In genomic region chr16:67967183-67967955, GRCh38 we compare ENCODE assay signal across 1 cellular context.
TF ChIP-seq lines count a peak whose summit lies in the region.

No MANE protein-coding gene starts in this region.

TF ChIP-seq in HepG2, 621 proteins besides CTCF, POLR2A, EP300 and RAD21 (continued from another document and continues in another):
- TF ChIP-seq FOSL2 (CRISPR knock-in tag; IDR thresholded peaks at IDR 0.05) (no peak; the same call in 1 of the 2 replicates), ETV5 (CRISPR knock-in tag; IDR thresholded peaks at IDR 0.05; ENCODE audit: borderline replicate concordance) (no peak), CCAR2 (optimal IDR thresholded peaks at IDR 0.05; ENCODE audit: low read depth, low read length) (no peak), ZNF24 (IDR thresholded peaks at IDR 0.05) (no peak), E2F1 (CRISPR knock-in tag; IDR thresholded peaks at IDR 0.05) (no peak), ZNF430 (CRISPR knock-in tag; IDR thresholded peaks at IDR 0.05) (no peak), GZF1 (CRISPR knock-in tag; IDR thresholded peaks at IDR 0.05) (0 out of 2 replicates have a peak, but pooled peaks have one; percentile 26), ZNF614 (CRISPR knock-in tag; IDR thresholded peaks at IDR 0.05; ENCODE audit: borderline replicate concordance) (no peak), USF2 (IDR thresholded peaks at IDR 0.05; ENCODE audit: low read depth, low read length) (peak; percentile 30; the same call in 1 of the 2 replicates), USF2 (CRISPR knock-in tag; IDR thresholded peaks at IDR 0.05; ENCODE audit: borderline replicate concordance) (no peak), FOXK1 (CRISPR knock-in tag; IDR thresholded peaks at IDR 0.05; ENCODE audit: borderline replicate concordance, low read depth) (no peak), ZNF557 (CRISPR knock-in tag; IDR thresholded peaks at IDR 0.05) (no peak), LCORL (IDR thresholded peaks at IDR 0.05) (no peak), LCORL (CRISPR knock-in tag; IDR thresholded peaks at IDR 0.05) (no peak; the same call in 1 of the 2 replicates), SRF (IDR thresholded peaks at IDR 0.05; ENCODE audit: low read depth, low read length) (no peak), HCFC1 (IDR thresholded peaks at IDR 0.05; ENCODE audit: low read depth, low read length) (no peak), AHR (CRISPR knock-in tag; IDR thresholded peaks at IDR 0.05) (no peak), TERF1 (CRISPR knock-in tag; IDR thresholded peaks at IDR 0.05) (no peak), NFE2 (CRISPR knock-in tag; IDR thresholded peaks at IDR 0.05) (no peak), PAF1 (CRISPR knock-in tag; IDR thresholded peaks at IDR 0.05) (no peak), CENPBD1 (CRISPR knock-in tag; IDR thresholded peaks at IDR 0.05; ENCODE audit: borderline replicate concordance, low read depth) (no peak), KDM4B (CRISPR knock-in tag; IDR thresholded peaks at IDR 0.05) (no peak), MED13 (CRISPR knock-in tag; IDR thresholded peaks at IDR 0.05) (no peak), RELA (CRISPR knock-in tag; IDR thresholded peaks at IDR 0.05) (no peak), TFE3 (CRISPR knock-in tag; IDR thresholded peaks at IDR 0.05) (no peak), GMEB2 (CRISPR knock-in tag; IDR thresholded peaks at IDR 0.05; ENCODE audit: low read depth) (no peak), ZHX2 (IDR thresholded peaks at IDR 0.05; ENCODE audit: low read depth) (no peak), ZHX2 (CRISPR knock-in tag; IDR thresholded peaks at IDR 0.05; ENCODE audit: borderline replicate concordance) (no peak), MEF2D (CRISPR knock-in tag; IDR thresholded peaks at IDR 0.05) (no peak; the same call in 1 of the 2 replicates), CERS6 (CRISPR knock-in tag; IDR thresholded peaks at IDR 0.05) (no peak), EHMT2 (IDR thresholded peaks at IDR 0.05; ENCODE audit: borderline replicate concordance, low read depth, low read length) (no peak), ZNF235 (CRISPR knock-in tag; IDR thresholded peaks at IDR 0.05; ENCODE audit: borderline replicate concordance) (0 out of 2 replicates have a peak, but pooled peaks have one; percentile 50), ZNF574 (CRISPR knock-in tag; IDR thresholded peaks at IDR 0.05) (0 out of 2 replicates have a peak, but pooled peaks have one; percentile 23), ZNF253 (CRISPR knock-in tag; IDR thresholded peaks at IDR 0.05; ENCODE audit: borderline replicate concordance) (no peak), CHD2 (IDR thresholded peaks at IDR 0.05; ENCODE audit: low read depth, low read length) (no peak), REXO4 (CRISPR knock-in tag; IDR thresholded peaks at IDR 0.05; ENCODE audit: borderline replicate concordance) (no peak), ZFP36L2 (CRISPR knock-in tag; IDR thresholded peaks at IDR 0.05) (no peak), ZBTB39 (CRISPR knock-in tag; IDR thresholded peaks at IDR 0.05) (no peak), ARHGAP35 (CRISPR knock-in tag; IDR thresholded peaks at IDR 0.05; ENCODE audit: borderline replicate concordance) (no peak), JUND (CRISPR knock-in tag; IDR thresholded peaks at IDR 0.05) (0 out of 2 replicates have a peak, but pooled peaks have one; percentile 5), NFRKB (IDR thresholded peaks at IDR 0.05) (no peak), ZSCAN9 (CRISPR knock-in tag; IDR thresholded peaks at IDR 0.05; ENCODE audit: borderline replicate concordance) (no peak), SIN3A (IDR thresholded peaks at IDR 0.05; ENCODE audit: borderline replicate concordance, low read depth, low read length) (no peak)
